ENCODE assay signal across 20 cellular contexts in genomic region chr3:14376348-14377043, GRCh38. TPM values are rescaled to one million over a fixed set of nuclear protein-coding genes. Genes with fewer than 3 reads are reported as not detected.
DNase-seq lines count a peak whose midpoint lies in the region; ATAC-seq and TF ChIP-seq lines count a peak whose summit lies in the region.
"Had no signal": no experiment of that assay in that cellular context is flagged by ENCODE, and none has a peak within 500 bp of the region (broad histone marks: within the 10 kb centered on the region; RNA-seq: fewer than 3 reads in every experiment).

No MANE protein-coding gene starts in this region.

- no peak for DNase-seq in T-helper 1 cell
- no peak for DNase-seq in right atrium auricular region (ENCODE audit: low spot score)
- no peak for DNase-seq in cardiac septum (ENCODE audit: low spot score)
- no peak for DNase-seq in mesenchymal stem cell
- DNase-seq in stimulated activated effector memory CD8-positive, alpha-beta T cell treated with anti-CD3 and anti-CD28 coated beads, Interleukin-12 subunit alpha, Interleukin-12 subunit beta, amount 100 ng/mL, for 72 hours (ENCODE audit: low spot score in 2 of 2): no peak
- DNase-seq in glomerular visceral epithelial cell (ENCODE audit: extremely low spot score): no peak
- no peak for DNase-seq in thyroid gland
- DNase-seq: AML-193, DMS79 treated with DMSO at 0.1 percent for 48 hours, Kasumi-1, MG63, NCI-H1092, NCI-H1436 treated with DMSO at 0.1 percent for 48 hours, NCI-H2029, NCI-H345, NCI-H524 treated with DMSO at 0.1 percent for 48 hours had no signal

- H3K27ac ChIP-seq in right atrium auricular region: peak overlapping the region; percentile 6 to 35
- H3K27ac ChIP-seq in mesenchymal stem cell (ENCODE audit: low read length, poor library complexity, severe bottlenecking): no peak overlapping the region
- H3K27ac ChIP-seq in thyroid gland: no peak overlapping the region
- H3K27ac ChIP-seq: 22Rv1 had no signal

- H3K4me3 ChIP-seq in right atrium auricular region: no peak overlapping the region
- no peak overlapping the region for H3K4me3 ChIP-seq in mesenchymal stem cell (ENCODE audit: insufficient read depth in 1 of 2, low read depth in 1 of 2, low read length in 2 of 2)
- H3K4me3 ChIP-seq in thyroid gland (replicated peaks in 1 of 3): no peak overlapping the region
- H3K4me3 ChIP-seq: MG63 had no signal

- H3K27me3 ChIP-seq in right atrium auricular region: no peaks in the 10 kb centered on the region
- peaks cover 0 to 8% of the 10 kb centered on the region in 2 experiments for H3K27me3 ChIP-seq in mesenchymal stem cell (ENCODE audit: control insufficient read depth in 1 of 2, insufficient read depth in 1 of 2, low read length in 2 of 2)
- no peaks in the 10 kb centered on the region for H3K27me3 ChIP-seq in thyroid gland
- H3K27me3 ChIP-seq: MG63 had no signal

- H4K8ac ChIP-seq in mesenchymal stem cell (ENCODE audit: low read length): peak overlapping the region; percentile 63

- peaks cover 0 to 48% of the 10 kb centered on the region in 2 donors for H3K4me1 ChIP-seq in right atrium auricular region
- peaks cover 20% of the 10 kb centered on the region for H3K4me1 ChIP-seq in mesenchymal stem cell (ENCODE audit: control insufficient read depth, insufficient read depth, low read depth, low read length)
- peaks cover 11 to 39% of the 10 kb centered on the region in 2 donors for H3K4me1 ChIP-seq in thyroid gland

- intact Hi-C loops in cardiac septum (cut with DNase I): no loop called here
- intact Hi-C loops in thyroid gland (cut with DNase I): loop anchor here (10.0 kb wide), 1 partner anchor 172 kb away; no protein-coding TSS in a partner anchor

- no peak overlapping the region for H2BK12ac ChIP-seq in mesenchymal stem cell (ENCODE audit: low read length in 2 of 2)

- H2BK15ac ChIP-seq in mesenchymal stem cell (ENCODE audit: low read depth, poor library complexity, severe bottlenecking): peak overlapping the region; percentile 38

- no peak overlapping the region for H2BK5ac ChIP-seq in mesenchymal stem cell (ENCODE audit: low read depth, low read length, poor library complexity, severe bottlenecking)

- H3K36me3 ChIP-seq in right atrium auricular region (no peaks in the 10 kb centered on the region), mesenchymal stem cell (ENCODE audit: control insufficient read depth in 1 of 2, insufficient read depth in 2 of 2, low read depth in 1 of 2, low read length in 2 of 2) (no peaks in the 10 kb centered on the region), thyroid gland (no peaks in the 10 kb centered on the region)
- H3K36me3 ChIP-seq: MG63 had no signal

- H2AK5ac ChIP-seq in mesenchymal stem cell (ENCODE audit: low read length, severe bottlenecking): no peak overlapping the region

- 67% methylated on average over 9 of the region's 9 CpGs for WGBS in mesenchymal stem cell
- WGBS in thyroid gland, 2 donors: 86 to 91% methylated on average over 7 of the region's 9 CpGs

- H3K4me2 ChIP-seq in mesenchymal stem cell (ENCODE audit: low read length, poor library complexity, severe bottlenecking): no peak overlapping the region

- H3K18ac ChIP-seq in mesenchymal stem cell (ENCODE audit: low read depth in 1 of 2, low read length in 2 of 2): no peak overlapping the region

- H3K9me3 ChIP-seq in right atrium auricular region: no peaks in the 10 kb centered on the region
- no peaks in the 10 kb centered on the region for H3K9me3 ChIP-seq in mesenchymal stem cell (ENCODE audit: control insufficient read depth, low read length)
- H3K9me3 ChIP-seq in thyroid gland: no peaks in the 10 kb centered on the region
- H3K9me3 ChIP-seq: MG63 had no signal

- H3K4ac ChIP-seq in mesenchymal stem cell (ENCODE audit: low read depth in 1 of 2, low read length in 2 of 2): no peak overlapping the region

- no peaks in the 10 kb centered on the region for H3K9me3 Mint-ChIP-seq in T-helper 1 cell treated with Interleukin-12 subunit alpha and Interleukin-12 subunit beta and Interleukin-4 antibody, amounts not matched to agents 30 μg/mL and 1 μg/mL, for 36 hours
- H3K9me3 Mint-ChIP-seq in stimulated activated effector memory CD8-positive, alpha-beta T cell treated with anti-CD3 and anti-CD28 coated beads, Interleukin-12 subunit alpha, Interleukin-12 subunit beta, amount 100 ng/mL, for 72 hours: no peaks in the 10 kb centered on the region

- H4K91ac ChIP-seq in mesenchymal stem cell (ENCODE audit: low read length): peak overlapping the region; percentile 0

- peaks cover 6% of the 10 kb centered on the region for H3K27me3 Mint-ChIP-seq in T-helper 1 cell treated with Interleukin-12 subunit alpha and Interleukin-12 subunit beta and Interleukin-4 antibody, amounts not matched to agents 30 μg/mL and 1 μg/mL, for 36 hours (ENCODE audit: low read depth)

- ATAC-seq in stimulated activated effector memory CD8-positive, alpha-beta T cell treated with anti-CD3 and anti-CD28 coated beads, Interleukin-12 subunit alpha, Interleukin-12 subunit beta, amount 100 ng/mL, for 72 hours: no peak
- ATAC-seq: Panc1 had no signal

- no peak for TF ChIP-seq POLR2A in thyroid gland (IDR thresholded peaks at IDR 0.05)

- no peak overlapping the region for H3K4me3 Mint-ChIP-seq in T-helper 1 cell treated with Interleukin-12 subunit alpha and Interleukin-12 subunit beta and Interleukin-4 antibody, amounts not matched to agents 30 μg/mL and 1 μg/mL, for 36 hours
- no peak overlapping the region for H3K4me3 Mint-ChIP-seq in stimulated activated effector memory CD8-positive, alpha-beta T cell treated with anti-CD3 and anti-CD28 coated beads, Interleukin-12 subunit alpha, Interleukin-12 subunit beta, amount 100 ng/mL, for 72 hours
- H3K4me3 Mint-ChIP-seq: IgD-negative memory B cell had no signal

- no peak overlapping the region for H3K23ac ChIP-seq in mesenchymal stem cell (ENCODE audit: low read length in 2 of 2)

- H3K79me1 ChIP-seq in mesenchymal stem cell (replicated peaks; ENCODE audit: low read length, poor library complexity, severe bottlenecking): no peaks in the 10 kb centered on the region

- peaks cover 21% of the 10 kb centered on the region for H3K4me1 Mint-ChIP-seq in T-helper 1 cell treated with Interleukin-12 subunit alpha and Interleukin-12 subunit beta and Interleukin-4 antibody, amounts not matched to agents 30 μg/mL and 1 μg/mL, for 36 hours (ENCODE audit: low read depth)
- peaks cover 44% of the 10 kb centered on the region for H3K4me1 Mint-ChIP-seq in stimulated activated effector memory CD8-positive, alpha-beta T cell treated with anti-CD3 and anti-CD28 coated beads, Interleukin-12 subunit alpha, Interleukin-12 subunit beta, amount 100 ng/mL, for 72 hours

- H3K14ac ChIP-seq in mesenchymal stem cell (ENCODE audit: low read length in 2 of 2): no peak overlapping the region

- H3K27ac Mint-ChIP-seq in T-helper 1 cell treated with Interleukin-12 subunit alpha and Interleukin-12 subunit beta and Interleukin-4 antibody, amounts not matched to agents 30 μg/mL and 1 μg/mL, for 36 hours: peak overlapping the region; percentile 11
- H3K27ac Mint-ChIP-seq in stimulated activated effector memory CD8-positive, alpha-beta T cell treated with anti-CD3 and anti-CD28 coated beads, Interleukin-12 subunit alpha, Interleukin-12 subunit beta, amount 100 ng/mL, for 72 hours: peak overlapping the region; percentile 83
- H3K27ac Mint-ChIP-seq: IgD-negative memory B cell had no signal

- TF ChIP-seq CTCF in right atrium auricular region (IDR thresholded peaks at IDR 0.05) (no peak), thyroid gland (IDR thresholded peaks at IDR 0.05) (no peak)

- no peaks in the 10 kb centered on the region for H3K36me3 Mint-ChIP-seq in T-helper 1 cell treated with Interleukin-12 subunit alpha and Interleukin-12 subunit beta and Interleukin-4 antibody, amounts not matched to agents 30 μg/mL and 1 μg/mL, for 36 hours (ENCODE audit: low read depth)
- H3K36me3 Mint-ChIP-seq in stimulated activated effector memory CD8-positive, alpha-beta T cell treated with anti-CD3 and anti-CD28 coated beads, Interleukin-12 subunit alpha, Interleukin-12 subunit beta, amount 100 ng/mL, for 72 hours: no peaks in the 10 kb centered on the region
- H3K36me3 Mint-ChIP-seq: IgD-negative memory B cell had no signal

- H3K9ac ChIP-seq in mesenchymal stem cell (ENCODE audit: low read length): no peak overlapping the region

- H2AFZ ChIP-seq in mesenchymal stem cell (ENCODE audit: low read depth, low read length): no peak overlapping the region

- no peak overlapping the region for H2BK120ac ChIP-seq in mesenchymal stem cell (ENCODE audit: low read depth, low read length)

RNA-seq across cellular contexts. Expression of gene SLC6A6, which starts 25.9 kb away (rescaled TPM):
- total RNA-seq in right atrium auricular region (10 to 100 TPM; 81.5 to 85.9 TPM), cardiac septum (129 TPM), thyroid gland (10 to 100 TPM; 42.7 to 98.0 (median 72.5) TPM)
- polyA plus RNA-seq in mesenchymal stem cell (2013, experiment 1 of 2): 34.8 TPM
- 33.8 TPM for polyA plus RNA-seq in mesenchymal stem cell (2013, experiment 2 of 2)

Comparison
In these comparisons a context has a peak if more than half of its experiments do, and no peak if none do; other contexts are left out.
1. H3K27ac ChIP-seq: peak in right atrium auricular region (2 of 2); none in mesenchymal stem cell (single experiment) and thyroid gland (0 of 3).